ENCODE assay signal across 19 cellular contexts in genomic region chr22:17149073-17149815, GRCh38. TPM values are rescaled to one million over a fixed set of nuclear protein-coding genes. Genes with fewer than 3 reads are reported as not detected.
DNase-seq lines count a peak whose midpoint lies in the region; ATAC-seq and TF ChIP-seq lines count a peak whose summit lies in the region.
"Had no signal": no experiment of that assay in that cellular context is flagged by ENCODE, and none has a peak within 500 bp of the region (broad histone marks: within the 10 kb centered on the region; RNA-seq: fewer than 3 reads in every experiment).

No MANE protein-coding gene starts in this region.

- no peak overlapping the region for H3K4me3 ChIP-seq in colonic mucosa
- H3K4me3 ChIP-seq in mucosa of descending colon: no peak overlapping the region
- H3K4me3 ChIP-seq in spleen: no peak overlapping the region
- H3K4me3 ChIP-seq: SJSA1 had no signal

- H3K27me3 ChIP-seq in colonic mucosa (no peaks in the 10 kb centered on the region), spleen (replicated peaks in 1 of 7) (no peaks in the 10 kb centered on the region)
- H3K27me3 ChIP-seq: SJSA1 had no signal

- ATAC-seq in mucosa of descending colon: peak; percentile 89
- ATAC-seq in HG02938 (IDR thresholded peaks at IDR 0.05; ENCODE audit: unreplicated experiment): no peak
- ATAC-seq in HG02610 (IDR thresholded peaks at IDR 0.05; ENCODE audit: unreplicated experiment): no peak
- ATAC-seq: CD8-positive, alpha-beta T cell had no signal

- H3K27ac ChIP-seq in colonic mucosa: peak overlapping the region; percentile 47
- H3K27ac ChIP-seq in spleen: no peak overlapping the region
- H3K27ac ChIP-seq: KMS-11, RWPE1, SJSA1 had no signal

- peak; percentile 29 for DNase-seq in LoVo (ENCODE audit: low spot score)
- DNase-seq in colonic mucosa: peak; percentile 78
- peak in 2 of 3 donors; percentile 80 to 85 for DNase-seq in mucosa of descending colon
- peak; percentile 59 for DNase-seq in spleen
- no peak for DNase-seq in glomerular visceral epithelial cell (ENCODE audit: extremely low spot score)
- DNase-seq: CD8-positive, alpha-beta T cell; HFFc6; MM.1S; NCI-H1436 treated with DMSO at 0.1 percent for 48 hours; NCI-H2081 treated with DMSO at 0.1 percent for 48 hours; NCI-H2227 treated with DMSO at 0.1 percent for 48 hours; NCI-H526 treated with DMSO at 0.1 percent for 48 hours; NK-92 treated with Interleukin-12 subunit alpha and Interleukin-12 subunit beta, amount 100 ng/mL, for 24 hours; OCI-M1 had no signal

- WGBS in spleen, 5 donors: 68 to 94% (median 79%) methylated on average over 8 to 9 of the region's 9 CpGs

- no peaks in the 10 kb centered on the region for H3K9me3 ChIP-seq in colonic mucosa
- no peaks in the 10 kb centered on the region for H3K9me3 ChIP-seq in mucosa of descending colon
- H3K9me3 ChIP-seq in spleen: no peaks in the 10 kb centered on the region
- H3K9me3 ChIP-seq: SJSA1 had no signal

- H3K36me3 ChIP-seq in colonic mucosa (no peaks in the 10 kb centered on the region), mucosa of descending colon (ENCODE audit: low read depth) (no peaks in the 10 kb centered on the region), spleen (peaks cover 0 to 44% (median 23%) of the 10 kb centered on the region in 6 donors)
- H3K36me3 ChIP-seq: SJSA1 had no signal

- H3K4me1 ChIP-seq in colonic mucosa (peaks cover 10% of the 10 kb centered on the region), mucosa of descending colon (ENCODE audit: low read depth) (peaks cover 27% of the 10 kb centered on the region), spleen (peaks cover 0 to 10% (median 0%) of the 10 kb centered on the region in 6 donors)
- H3K4me1 ChIP-seq: SJSA1 had no signal

- no peak for TF ChIP-seq POLR2A in spleen (IDR thresholded peaks at IDR 0.05)

- no peak overlapping the region for H3K9ac ChIP-seq in colonic mucosa (ENCODE audit: low read depth in 2 of 2, low read length in 2 of 2)
- H3K9ac ChIP-seq: KMS-11 had no signal

- TF ChIP-seq CTCF in colonic mucosa (IDR thresholded peaks at IDR 0.05) (no peak), mucosa of descending colon (IDR thresholded peaks at IDR 0.05) (no peak), spleen (IDR thresholded peaks at IDR 0.05 in 8 of 11, conservative IDR thresholded peaks at IDR 0.05 in 3 of 11) (no peak)

- intact Hi-C loops in colonic mucosa (cut with DNase I) (no loop called here), mucosa of descending colon (cut with DNase I, micrococcal nuclease) (no loop called here), spleen (cut with DNase I; ENCODE audit: low total_unique reads) (no loop called here)

RNA-seq across cellular contexts. Expression of gene HDHD5, which starts 9.8 kb away (rescaled TPM):
- total RNA-seq in colonic mucosa (10 to 100 TPM; 38.1 to 50.0 TPM), mucosa of descending colon (10 to 100 TPM; 31.0 to 36.1 (median 32.6) TPM), spleen (10 to 100 TPM; 27.9 to 40.8 (median 31.6) TPM)
- polyA plus RNA-seq in spleen: 10 to 100 TPM; 25.4 to 47.6 (median 33.0) TPM

RNA-seq across cellular contexts. Expression of gene TMEM121B, which starts 28.1 kb away (rescaled TPM):
- under 1 TPM; 0.12 to 0.64 TPM for total RNA-seq in colonic mucosa
- under 1 TPM; 0.09 to 0.58 (median 0.54) TPM for total RNA-seq in mucosa of descending colon
- 1 to 10 TPM in 3 of 7 donors, under 1 TPM in 4; 0.72 to 3.6 (median 0.98) TPM for total RNA-seq in spleen
- polyA plus RNA-seq in spleen: under 1 TPM; 0.03 to 0.19 (median 0.15) TPM
